ENCODE assay signal across 8 cellular contexts in the genomic region with DNA sequence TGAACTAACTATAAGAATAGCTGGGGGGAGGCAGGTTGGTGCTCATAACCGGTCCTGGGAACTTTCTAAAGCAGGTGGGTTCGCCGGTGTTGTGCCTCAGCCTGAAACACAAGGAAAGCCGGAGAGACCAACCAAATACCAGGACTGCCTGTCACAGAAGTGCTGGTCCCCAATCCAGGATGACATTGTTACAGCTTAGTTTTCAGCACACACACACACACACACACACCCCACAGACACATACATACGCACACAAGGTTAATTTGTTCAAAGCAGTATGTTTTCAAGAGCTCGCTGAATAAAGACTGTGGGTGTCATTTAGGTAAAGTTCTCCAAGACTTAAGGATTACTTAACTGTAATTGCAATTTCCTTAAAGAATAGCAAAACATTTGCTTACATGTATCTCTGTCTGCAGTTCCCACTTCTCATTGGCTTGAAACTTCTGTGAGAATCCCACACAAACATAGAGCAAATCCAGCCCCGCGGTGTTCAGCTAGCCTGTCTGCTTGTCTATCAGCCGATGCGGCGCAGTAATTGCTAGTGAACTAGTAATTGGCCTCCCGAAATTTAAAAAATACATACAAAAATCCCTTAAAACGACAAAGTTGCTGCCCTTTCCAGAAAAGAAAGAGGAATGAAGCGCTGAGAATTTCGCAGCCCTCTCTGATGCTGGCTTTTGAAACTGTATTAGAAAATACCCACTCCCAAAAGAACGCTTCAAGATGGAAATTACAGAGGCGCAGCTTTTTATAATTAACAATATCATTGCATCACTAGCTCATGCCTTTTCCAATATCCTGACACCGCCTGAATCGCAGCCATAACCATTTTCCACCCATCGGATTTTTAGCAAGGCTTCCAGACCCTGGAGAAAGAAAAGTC. TPM values are rescaled to one million over a fixed set of nuclear protein-coding genes. Genes with fewer than 3 reads are reported as not detected.
DNase-seq lines count a peak whose midpoint lies in the region; ATAC-seq and TF ChIP-seq lines count a peak whose summit lies in the region.

No MANE protein-coding gene starts in this region.

- no peak for TF ChIP-seq EP300 in ovary (IDR thresholded peaks at IDR 0.05)

- H3K27me3 Mint-ChIP-seq in T-cell, result peaks cover 21 to 40% of the 10 kb centered on the region in 2 donors

- H3K4me1 ChIP-seq in ovary (ENCODE audit: insufficient read depth), result no peaks in the 10 kb centered on the region

- H3K27me3 ChIP-seq in ovary, result no peaks in the 10 kb centered on the region

- 7 to 12% (median 9%) methylated on average over 20 of the region's 20 CpGs for WGBS in ovary, 3 donors

- H3K27ac Mint-ChIP-seq in T-cell, result no peak overlapping the region

- no peaks in the 10 kb centered on the region for H3K36me3 Mint-ChIP-seq in T-cell

- CTCF ChIA-PET in T-cell (lab: Charles Lee), result interaction anchor here in 1 of 2 donors (0.7 kb wide), 1 partner anchor 41 kb away, joined by 5 read pairs; no protein-coding TSS in a partner anchor

- POLR2A ChIA-PET in T-cell (lab: Charles Lee), result interaction anchor here in 1 of 2 donors (0.9 kb wide), 1 partner anchor 80 kb away, joined by 3 read pairs; no protein-coding TSS in a partner anchor

- H3K36me3 ChIP-seq in ovary, result no peaks in the 10 kb centered on the region

- no peaks in the 10 kb centered on the region for H3K9me3 ChIP-seq in ovary

- H3K27ac ChIP-seq in ovary, result peak overlapping the region; percentile 59 to 61

- no peaks in the 10 kb centered on the region for H3K9me3 Mint-ChIP-seq in T-cell

- TF ChIP-seq POLR2A in ovary (IDR thresholded peaks at IDR 0.05), result no peak

- no peak for TF ChIP-seq CTCF in foreskin fibroblast (IDR thresholded peaks at IDR 0.05; ENCODE audit: low read depth, low read length)
- no peak for TF ChIP-seq CTCF in ovary (IDR thresholded peaks at IDR 0.05)

- intact Hi-C loops in ovary (cut with DNase I), result no loop called here

- H3K4me1 Mint-ChIP-seq in T-cell, result peaks cover 15 to 21% (median 16%) of the 10 kb centered on the region in 3 donors

- peak; percentile 59 for DNase-seq in EH (ENCODE audit: low read depth)
- DNase-seq in T-cell, result no peak
- peak; percentile 27 to 60 for DNase-seq in foreskin fibroblast
- peak in 1 of 5 donors; percentile 45 for DNase-seq in ovary
- no peak for DNase-seq in pons (ENCODE audit: low spot score)
- DNase-seq in SW480 (ENCODE audit: low spot score), result no peak
- no peak for DNase-seq in cerebellar nuclear complex (lab: John Stamatoyannopoulos, UW)

- peak overlapping the region; percentile 78 to 83 (median 80) for H3K4me3 Mint-ChIP-seq in T-cell

- no peak for ATAC-seq in T-cell (replicated peaks in 1 of 4)
- no peak for ATAC-seq in HG02588 (IDR thresholded peaks at IDR 0.05; ENCODE audit: unreplicated experiment)

- H3K4me3 ChIP-seq in foreskin fibroblast (ENCODE audit: low read depth in 1 of 2, low read length in 2 of 2) (peak overlapping the region; percentile 79 to 98), ovary (peak overlapping the region; percentile 73)

RNA-seq across cellular contexts. Expression of a gene that starts 0.9 kb away (rescaled TPM):
- total RNA-seq in T-cell (10 to 100 TPM in 1 of 5 donors, 1 to 10 TPM in 4; 4.2 to 19.5 (median 9.5) TPM), ovary (100 to 1,000 TPM in 4 of 7 donors, 10 to 100 TPM in 3; 39.2 to 187 (median 137) TPM)
- polyA plus RNA-seq in ovary, result 100 to 1,000 TPM in 1 of 2 donors, 10 to 100 TPM in 1; 90.7 to 353 TPM

Comparison
In these comparisons a context has a peak if more than half of its experiments do, and no peak if none do; other contexts are left out.
1. DNase-seq: peak in EH (single experiment) and foreskin fibroblast (2 of 2); none in T-cell (0 of 34), pons (single experiment), SW480 (single experiment) and cerebellar nuclear complex (0 of 2).